Comparison of ENCODE assay signal across 10 cellular contexts in genomic region chr4:98092833-98093439, GRCh38. TPM values are rescaled to one million over a fixed set of nuclear protein-coding genes. Genes with fewer than 3 reads are reported as not detected.
DNase-seq lines count a peak whose midpoint lies in the region; ATAC-seq, FAIRE-seq and TF ChIP-seq lines count a peak whose summit lies in the region.
"Had no signal": no experiment of that assay in that cellular context is flagged by ENCODE, and none has a peak within 500 bp of the region (broad histone marks: within the 10 kb centered on the region; RNA-seq: fewer than 3 reads in every experiment).

No MANE protein-coding gene starts in this region.

- H3K79me2 ChIP-seq in PC-3 (ENCODE audit: low read length): no peaks in the 10 kb centered on the region

- no peak overlapping the region for H3K9ac ChIP-seq in PC-3 (ENCODE audit: low read length)

- H3K27ac ChIP-seq in A549 (no peak overlapping the region), PC-3 (ENCODE audit: low read length) (no peak overlapping the region)
- H3K27ac ChIP-seq: esophagus squamous epithelium had no signal

- H3K27ac Mint-ChIP-seq in stimulated activated naive B cell treated with anti-CD40 and anti-IgM and Interleukin-4, amounts not matched to agents 10 μg/mL and 1 μg/mL and 100 μg/mL, for 72 hours: no peak overlapping the region

- H3K9me3 ChIP-seq in A549 (no peaks in the 10 kb centered on the region), PC-3 (ENCODE audit: low read length) (no peaks in the 10 kb centered on the region)
- H3K9me3 ChIP-seq: esophagus squamous epithelium had no signal

- H3K4me3 Mint-ChIP-seq in stimulated activated naive B cell treated with anti-CD40 and anti-IgM and Interleukin-4, amounts not matched to agents 10 μg/mL and 1 μg/mL and 100 μg/mL, for 72 hours: no peak overlapping the region

- DNase-seq in A549 (ENCODE audit: low read depth in 1 of 2, low spot score in 1 of 2): peak in 1 of 2 experiments; percentile 19
- DNase-seq in PC-3: peak; percentile 44
- peak; percentile 29 for DNase-seq in fibroblast of the aortic adventitia (ENCODE audit: low read depth)
- no peak for DNase-seq in stimulated activated naive B cell treated with anti-CD40 and anti-IgM and Interleukin-4, amounts not matched to agents 10 μg/mL and 1 μg/mL and 100 μg/mL, for 72 hours
- DNase-seq in H7: no peak
- DNase-seq: activated CD4-positive, alpha-beta T cell treated with anti-CD3 and anti-CD28 coated beads, Interleukin-2, amount 50 U/mL, for 48 hours; esophagus squamous epithelium had no signal

- peaks cover 0 to 1% of the 10 kb centered on the region in 2 donors for H3K4me1 Mint-ChIP-seq in stimulated activated naive B cell treated with anti-CD40 and anti-IgM and Interleukin-4, amounts not matched to agents 10 μg/mL and 1 μg/mL and 100 μg/mL, for 72 hours

- WGBS in A549 (ENCODE audit: missing lambda C conversion rate): 1% methylated on average over 2 of the region's 2 CpGs

- no peak for ATAC-seq in A549
- ATAC-seq in PC-3: no peak
- ATAC-seq in stimulated activated naive B cell treated with anti-CD40 and anti-IgM and Interleukin-4, amounts not matched to agents 10 μg/mL and 1 μg/mL and 100 μg/mL, for 72 hours (replicated peaks): no peak
- ATAC-seq in HG03175 (IDR thresholded peaks at IDR 0.05; ENCODE audit: unreplicated experiment): no peak
- no peak for ATAC-seq in HG02885 (IDR thresholded peaks at IDR 0.05; ENCODE audit: poor library complexity, unreplicated experiment)

- no peak overlapping the region for H2AFZ ChIP-seq in PC-3 (ENCODE audit: low read length)

- FAIRE-seq in A549 (lab: Jason Lieb, UNC) (no peak), G401.6 (lab: Jason Lieb, UNC) (peak; percentile 86)

- H3K4me2 ChIP-seq in A549 (no peak overlapping the region), PC-3 (ENCODE audit: low read length) (no peak overlapping the region)

- intact Hi-C loops in PC-3 (cut with micrococcal nuclease): loop anchor here (10.0 kb wide), 1 partner anchor 178 kb away; no protein-coding TSS in a partner anchor

- BruUV-seq in PC-3 (replicated peaks; lab: Mats Ljungman, UMichigan): no TSS peak

- POLR2A ChIA-PET in A549 (lab: Yijun Ruan, JAX): no interaction called here
- POLR2A ChIA-PET in PC-3 (lab: Charles Lee; ENCODE audit: unreplicated experiment): interaction anchor here (0.5 kb wide), 1 partner anchor 91 kb away, joined by 5 read pairs; no protein-coding TSS in a partner anchor

- peaks cover 0 to 3% of the 10 kb centered on the region in 2 donors for H3K36me3 Mint-ChIP-seq in stimulated activated naive B cell treated with anti-CD40 and anti-IgM and Interleukin-4, amounts not matched to agents 10 μg/mL and 1 μg/mL and 100 μg/mL, for 72 hours

- H3K9me2 ChIP-seq in PC-3 (replicated peaks; ENCODE audit: low read length): no peaks in the 10 kb centered on the region

- H3F3A ChIP-seq in PC-3 (ENCODE audit: low read length, unreplicated experiment): no peaks in the 10 kb centered on the region

- H3K36me3 ChIP-seq in PC-3 (ENCODE audit: low read depth, low read length) (no peaks in the 10 kb centered on the region; the same call in 1 of the 2 replicates), H7 (replicated peaks; ENCODE audit: control insufficient read depth, insufficient read depth, low read length) (no peaks in the 10 kb centered on the region)
- H3K36me3 ChIP-seq: esophagus squamous epithelium had no signal

- H3K9me3 Mint-ChIP-seq in stimulated activated naive B cell treated with anti-CD40 and anti-IgM and Interleukin-4, amounts not matched to agents 10 μg/mL and 1 μg/mL and 100 μg/mL, for 72 hours: peaks cover 7 to 12% of the 10 kb centered on the region in 2 donors

- TF ChIP-seq EP300 in A549 (IDR thresholded peaks at IDR 0.05): no peak

- TF ChIP-seq CTCF in A549 (IDR thresholded peaks at IDR 0.05): peak; percentile 42; the same call in 2 of the 3 replicates
- peak; percentile 72 for TF ChIP-seq CTCF in PC-3 (conservative IDR thresholded peaks at IDR 0.05; ENCODE audit: low read depth, low read length)
- TF ChIP-seq CTCF in fibroblast of the aortic adventitia (IDR thresholded peaks at IDR 0.05; ENCODE audit: insufficient read depth, low read length): peak; percentile 60

- no peaks in the 10 kb centered on the region for H3K4me1 ChIP-seq in A549
- peaks cover 14% of the 10 kb centered on the region for H3K4me1 ChIP-seq in PC-3 (ENCODE audit: insufficient read depth, low read length)
- H3K4me1 ChIP-seq: esophagus squamous epithelium had no signal

- TF ChIP-seq RAD21 in A549 (conservative IDR thresholded peaks at IDR 0.05 in 1 of 2, IDR thresholded peaks at IDR 0.05 in 1 of 2): peak; percentile 34 to 43; a peak in 3 of 5 replicates

- H3K27me3 ChIP-seq in PC-3 (ENCODE audit: low read length) (no peaks in the 10 kb centered on the region), H7 (ENCODE audit: control insufficient read depth, insufficient read depth, low read length) (no peaks in the 10 kb centered on the region)
- H3K27me3 ChIP-seq: esophagus squamous epithelium had no signal

- no peak overlapping the region for H3K4me3 ChIP-seq in A549
- H3K4me3 ChIP-seq in PC-3 (ENCODE audit: low read length): no peak overlapping the region
- no peak overlapping the region for H3K4me3 ChIP-seq in fibroblast of the aortic adventitia (ENCODE audit: low read depth, low read length)
- H3K4me3 ChIP-seq in H7 (ENCODE audit: insufficient read depth, low read depth, low read length): no peak overlapping the region
- H3K4me3 ChIP-seq: esophagus squamous epithelium had no signal

- H3K27me3 Mint-ChIP-seq in stimulated activated naive B cell treated with anti-CD40 and anti-IgM and Interleukin-4, amounts not matched to agents 10 μg/mL and 1 μg/mL and 100 μg/mL, for 72 hours: peaks cover 6% of the 10 kb centered on the region in 2 donors

- no peaks in the 10 kb centered on the region for H4K20me1 ChIP-seq in PC-3 (ENCODE audit: low read length)

- no peak for TF ChIP-seq POLR2A in A549 (IDR thresholded peaks at IDR 0.05; ENCODE audit: low read length)

- CTCF ChIA-PET in A549 (lab: Yijun Ruan, JAX) (no interaction called here), PC-3 (lab: Charles Lee) (interaction anchor here (0.7 kb wide), 1 partner anchor 28 kb away, joined by 3 read pairs; no protein-coding TSS in a partner anchor)

TF ChIP-seq in A549, 52 proteins besides CTCF, POLR2A, EP300 and RAD21:
- TF ChIP-seq RCOR1 (IDR thresholded peaks at IDR 0.05; ENCODE audit: low read depth, low read length) (no peak), EHMT2 (IDR thresholded peaks at IDR 0.05; ENCODE audit: low read depth) (no peak), SMC3 (IDR thresholded peaks at IDR 0.05) (peak; percentile 31; the same call in 2 of the 3 replicates), ATOH8 (CRISPR knock-in tag; IDR thresholded peaks at IDR 0.05; ENCODE audit: low read depth) (no peak), ZFP36 (IDR thresholded peaks at IDR 0.05; ENCODE audit: borderline replicate concordance, partially characterized antibody) (no peak), NPAS2 (CRISPR knock-in tag; IDR thresholded peaks at IDR 0.05; ENCODE audit: borderline replicate concordance) (no peak)

RNA-seq across cellular contexts. Expression of gene STPG2, which starts 50.3 kb away (rescaled TPM):
- polyA plus RNA-seq in A549 (2011; rRNA removed) (0.05 and 0.13 TPM in 2 replicates), A549 (2017; fragmentation: RNase III; extraction: RNeasy Plus Mini Kit Qiagen cat#74134 plus additional on column Dnase treatment) (not detected in 3 replicates)
- polyA plus RNA-seq in A549 (2012; cell fraction: cytosol; rRNA removed): not detected in 2 replicates
- polyA plus RNA-seq in A549 (2012; cell fraction: nucleus; rRNA removed): not detected in 2 replicates
- 0.12 TPM in 1 of 2 replicates, not detected in the other for polyA minus RNA-seq in A549 (2011; rRNA and poly(A)+ RNA removed)
- total RNA-seq in PC-3 (2014; rRNA removed) (0.40 TPM in 1 of 2 replicates, not detected in the other), fibroblast of the aortic adventitia (ENCODE audit: low replicate concordance) (0.18 TPM in 1 of 2 replicates, not detected in the other)
- total RNA-seq in H7 (2014; rRNA removed; shearing (Covaris generic)): 0.03 and 0.22 TPM in 2 replicates

Comparison
In these comparisons a context has a peak if more than half of its experiments do, and no peak if none do; other contexts are left out.
1. DNase-seq: peak in PC-3 (single experiment) and fibroblast of the aortic adventitia (single experiment); none in stimulated activated naive B cell treated with anti-CD40 and anti-IgM and Interleukin-4, amounts not matched to agents 10 μg/mL and 1 μg/mL and 100 μg/mL, for 72 hours (single experiment) and H7 (single experiment).
2. Peak in every context shown above with its lines, with median percentiles within 50 percentile points of each other: CTCF ChIP-seq.